In the genomic region with DNA sequence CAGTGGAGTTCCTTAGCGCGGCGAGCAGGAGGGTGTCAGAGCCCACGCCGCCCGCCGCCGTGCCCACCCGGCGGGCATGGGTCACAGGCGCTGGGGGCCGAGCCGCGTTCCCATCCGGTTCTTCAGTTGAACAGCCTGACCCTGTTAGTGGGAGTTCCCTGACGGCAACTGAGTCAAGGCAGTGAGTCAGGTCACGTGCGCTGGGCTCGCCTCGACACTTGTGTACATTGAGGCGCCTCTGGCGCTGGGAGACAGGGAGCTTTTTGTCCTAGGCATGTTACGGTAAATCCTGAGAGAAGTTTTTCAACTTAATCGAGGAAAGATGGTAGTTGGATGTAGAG, we compare ENCODE assay signal across 8 cellular contexts. TPM values are rescaled to one million over a fixed set of nuclear protein-coding genes. Genes with fewer than 3 reads are reported as not detected.
DNase-seq lines count a peak whose midpoint lies in the region; ATAC-seq, FAIRE-seq and TF ChIP-seq lines count a peak whose summit lies in the region.

No MANE protein-coding gene starts in this region.

- H3K23ac ChIP-seq in mesendoderm (ENCODE audit: low read length) = peak overlapping the region; percentile 17

- peak overlapping the region; percentile 83 for H3K4me3 Mint-ChIP-seq in endodermal cell

- no peaks in the 10 kb centered on the region for H3K27me3 Mint-ChIP-seq in endodermal cell (ENCODE audit: insufficient read depth)

- H2BK5ac ChIP-seq in mesendoderm (ENCODE audit: low read length) = no peak overlapping the region

- H4K20me1 ChIP-seq in Loucy (ENCODE audit: insufficient read depth, low read length, poor library complexity, severe bottlenecking) = peaks cover 49% of the 10 kb centered on the region

- TF ChIP-seq CTCF in AG04449 (IDR thresholded peaks at IDR 0.05; ENCODE audit: insufficient read depth, low read length, missing control alignments) (no peak), Loucy (conservative IDR thresholded peaks at IDR 0.05; ENCODE audit: low read length) (no peak), endodermal cell (conservative IDR thresholded peaks at IDR 0.05) (no peak)

- H3K27me3 ChIP-seq in Loucy (ENCODE audit: insufficient read depth, low read length, poor library complexity, severe bottlenecking) = peaks cover 4% of the 10 kb centered on the region
- H3K27me3 ChIP-seq in endodermal cell (ENCODE audit: control insufficient read depth, insufficient read depth, low read length, poor library complexity, severe bottlenecking) = no peaks in the 10 kb centered on the region
- H3K27me3 ChIP-seq in mesendoderm (ENCODE audit: insufficient read depth, low read length, poor library complexity) = no peaks in the 10 kb centered on the region

- WGBS in endodermal cell (ENCODE audit: insufficient coverage in 1 of 2, insufficient read length in 1 of 2), 2 experiments = 0% methylated on average over 5 to 24 of the region's 24 CpGs
- no CpG with 5 or more reads among the region's 24 CpGs for WGBS in mesendoderm (ENCODE audit: extremely low coverage, insufficient coverage, low lambda C conversion rate)

- peak overlapping the region; percentile 95 for H3K4me2 ChIP-seq in Loucy (ENCODE audit: low read depth, low read length, poor library complexity, severe bottlenecking)
- H3K4me2 ChIP-seq in mesendoderm (ENCODE audit: low read length) = peak overlapping the region; percentile 90

- no peak for FAIRE-seq in GM19239 (lab: Jason Lieb, UNC)

- no peaks in the 10 kb centered on the region for H3F3A ChIP-seq in Loucy (ENCODE audit: low read depth)

- no peaks in the 10 kb centered on the region for H3K9me3 Mint-ChIP-seq in endodermal cell

- no peak overlapping the region for H2AFZ ChIP-seq in Loucy (ENCODE audit: low read length)

- H3K36me3 ChIP-seq in Loucy (ENCODE audit: insufficient read depth, low read length) (no peaks in the 10 kb centered on the region), endodermal cell (ENCODE audit: control insufficient read depth, insufficient read depth, low read length) (peaks cover 9% of the 10 kb centered on the region), mesendoderm (ENCODE audit: control insufficient read depth, insufficient read depth, low read length) (no peaks in the 10 kb centered on the region)

- H3K4me1 Mint-ChIP-seq in endodermal cell = peaks cover 45% of the 10 kb centered on the region

- no peak overlapping the region for H2BK15ac ChIP-seq in mesendoderm (replicated peaks; ENCODE audit: low read depth)

- CTCF ChIA-PET in AG04449 (lab: Yijun Ruan, JAX) = interaction anchor here (2.0 to 4.1 kb wide), 2 partner anchors 12 to 46 kb away, joined by 10 to 26 read pairs; no protein-coding TSS in a partner anchor

- peak overlapping the region; percentile 83 for H3K56ac ChIP-seq in mesendoderm (ENCODE audit: low read length)

- H3K9me3 ChIP-seq in Loucy (ENCODE audit: insufficient read depth, low read depth, low read length) = no peaks in the 10 kb centered on the region
- no peaks in the 10 kb centered on the region for H3K9me3 ChIP-seq in endodermal cell (ENCODE audit: control insufficient read depth, low read length)

- no peaks in the 10 kb centered on the region for H3K9me2 ChIP-seq in Loucy (replicated peaks; ENCODE audit: low read depth, low read length)

- H3K4me3 ChIP-seq in AG04449 (ENCODE audit: low read depth, low read length) = peak overlapping the region; percentile 95
- H3K4me3 ChIP-seq in Loucy (ENCODE audit: low read length, poor library complexity, severe bottlenecking) = peak overlapping the region; percentile 93
- H3K4me3 ChIP-seq in endodermal cell (ENCODE audit: low read length) = peak overlapping the region; percentile 93
- H3K4me3 ChIP-seq in mesendoderm (ENCODE audit: low read length) = peak overlapping the region; percentile 67

- peaks cover 7% of the 10 kb centered on the region for H3K36me3 Mint-ChIP-seq in endodermal cell (ENCODE audit: low read depth)

- peak overlapping the region; percentile 83 for H3K9ac ChIP-seq in Loucy (ENCODE audit: low read depth, low read length, poor library complexity, severe bottlenecking)
- peak overlapping the region; percentile 89 for H3K9ac ChIP-seq in endodermal cell (ENCODE audit: extremely low read depth, low read length, poor library complexity, severe bottlenecking)
- peak overlapping the region; percentile 76 for H3K9ac ChIP-seq in mesendoderm (ENCODE audit: low read length)

- H4K8ac ChIP-seq in mesendoderm (ENCODE audit: low read depth, low read length) = no peak overlapping the region

- H3K79me1 ChIP-seq in mesendoderm (ENCODE audit: low read length) = peaks cover 11% of the 10 kb centered on the region

- peak overlapping the region; percentile 84 for H3K27ac Mint-ChIP-seq in endodermal cell

- no peak overlapping the region for H2AK5ac ChIP-seq in mesendoderm (ENCODE audit: low read length)

- H3K79me2 ChIP-seq in Loucy (ENCODE audit: insufficient read depth, low read length) (peaks cover 57% of the 10 kb centered on the region), mesendoderm (ENCODE audit: control insufficient read depth, insufficient read depth, low read length) (peaks cover 54% of the 10 kb centered on the region)

- no peak overlapping the region for H2BK120ac ChIP-seq in mesendoderm (ENCODE audit: low read depth, low read length)

- DNase-seq in AG04449 (ENCODE audit: low read depth, low spot score) = peak; percentile 40
- DNase-seq in activated CD8-positive, alpha-beta memory T cell treated with anti-CD3 and anti-CD28 coated beads, Interleukin-2, amount 50 U/mL, for 24 hours (ENCODE audit: extremely low read depth) = peak; percentile 28
- peak; percentile 61 for DNase-seq in endodermal cell
- DNase-seq in mesendoderm = peak; percentile 59
- DNase-seq in stimulated activated CD8-positive, alpha-beta memory T cell treated with anti-CD3 and anti-CD28 coated beads, Interleukin-15, amount 100 ng/mL, for 1 hour (ENCODE audit: low read depth) = peak; percentile 20
- no peak for DNase-seq in GM19239 (ENCODE audit: insufficient read length, low spot score)

- no peak overlapping the region for H3K18ac ChIP-seq in mesendoderm (ENCODE audit: low read length)

- POLR2A ChIA-PET in AG04449 (lab: Yijun Ruan, JAX) = interaction anchor here (1.2 kb wide), 1 partner anchor 46 kb away, joined by 8 read pairs; no protein-coding TSS in a partner anchor

- H3K4ac ChIP-seq in mesendoderm (ENCODE audit: low read depth, low read length) = peak overlapping the region; percentile 66

- ATAC-seq in GM21381 (IDR thresholded peaks at IDR 0.05; ENCODE audit: unreplicated experiment) = peak; percentile 9

- H4K5ac ChIP-seq in mesendoderm (ENCODE audit: low read length) = no peak overlapping the region

- H3K27ac ChIP-seq in endodermal cell (ENCODE audit: low read depth, low read length) (peak overlapping the region; percentile 90), mesendoderm (ENCODE audit: low read depth, low read length) (peak overlapping the region; percentile 51)

- H3K4me1 ChIP-seq in Loucy (ENCODE audit: insufficient read depth, low read length, poor library complexity, severe bottlenecking) (peaks cover 40% of the 10 kb centered on the region), endodermal cell (ENCODE audit: control insufficient read depth, insufficient read depth, low read length) (no peaks in the 10 kb centered on the region), mesendoderm (ENCODE audit: control insufficient read depth, low read depth, low read length) (peaks cover 6% of the 10 kb centered on the region)

RNA-seq across cellular contexts. Expression of a gene that starts 0.7 kb away (rescaled TPM):
- 100 to 1,000 TPM; 166 to 194 TPM for total RNA-seq in endodermal cell
- 130 TPM for polyA plus RNA-seq in endodermal cell (2013, experiment 1 of 2)
- polyA plus RNA-seq in endodermal cell (2013, experiment 2 of 2) = 118 TPM
- 203 TPM for polyA plus RNA-seq in mesendoderm (2013, experiment 1 of 2)
- 209 TPM for polyA plus RNA-seq in mesendoderm (2013, experiment 2 of 2)
